28 cellular contexts compared by ENCODE assay signal in genomic region chr10:86187840-86188239, GRCh38.
"Had no signal": no experiment of that assay in that cellular context is flagged by ENCODE, and none has a peak within 500 bp of the region (broad histone marks: within the 10 kb centered on the region; RNA-seq: fewer than 3 reads in every experiment).

No MANE protein-coding gene starts in this region.

- H3K9me3 Mint-ChIP-seq: activated CD4-positive, alpha-beta memory T cell treated with anti-CD3 and anti-CD28 coated beads, Interleukin-2, amount 10 ng/mL, durations not matched to agents 7 days and 5 days; activated CD4-positive, alpha-beta T cell treated with anti-CD3 and anti-CD28 coated beads, Interleukin-2, amount 10 ng/mL, durations not matched to agents 7 days and 5 days; activated naive CD4-positive, alpha-beta T cell treated with anti-CD3 and anti-CD28 coated beads for 36 hours; activated naive CD4-positive, alpha-beta T cell treated with anti-CD3 and anti-CD28 coated beads, Interleukin-2, amount 50 U/mL, for 24 hours; activated naive CD8-positive, alpha-beta T cell treated with anti-CD3 and anti-CD28 coated beads for 36 hours; activated naive CD8-positive, alpha-beta T cell treated with anti-CD3 and anti-CD28 coated beads, Interleukin-2, amount 50 U/mL, for 24 hours; activated T-cell treated with anti-CD3 and anti-CD28 coated beads, Interleukin-2, amount 50 U/mL, for 24 hours; activated T-cell treated with anti-CD3 and anti-CD28 coated beads, Interleukin-2, amount 50 U/mL, for 72 hours; T-helper 2 cell treated with Interferon-gamma antibody and Interleukin-4, amounts not matched to agents 5 μg/mL and 100 μg/mL, for 36 hours had no signal

- H3K36me3 ChIP-seq: adrenal gland, colonic mucosa, esophagus muscularis mucosa, gastrocnemius medialis had no signal

- H3K36me3 Mint-ChIP-seq: activated naive CD4-positive, alpha-beta T cell treated with anti-CD3 and anti-CD28 coated beads, Interleukin-2, amount 50 U/mL, for 24 hours; activated naive CD8-positive, alpha-beta T cell treated with anti-CD3 and anti-CD28 coated beads for 36 hours had no signal

- H3K4me1 Mint-ChIP-seq: activated naive CD4-positive, alpha-beta T cell treated with anti-CD3 and anti-CD28 coated beads, Interleukin-2, amount 50 U/mL, for 24 hours; activated naive CD8-positive, alpha-beta T cell treated with anti-CD3 and anti-CD28 coated beads for 36 hours; activated naive CD8-positive, alpha-beta T cell treated with anti-CD3 and anti-CD28 coated beads, Interleukin-2, amount 50 U/mL, for 24 hours; T-helper 17 cell had no signal

- H3K4me1 ChIP-seq: adrenal gland, body of pancreas, colonic mucosa, esophagus muscularis mucosa, foreskin keratinocyte, gastrocnemius medialis had no signal

- H3K4me3 ChIP-seq: adrenal gland, body of pancreas, colonic mucosa, esophagus muscularis mucosa, gastrocnemius medialis had no signal

- H3K4me3 Mint-ChIP-seq: activated CD4-positive, alpha-beta memory T cell treated with anti-CD3 and anti-CD28 coated beads, Interleukin-2, amount 10 ng/mL, durations not matched to agents 7 days and 5 days; activated CD4-positive, alpha-beta T cell treated with anti-CD3 and anti-CD28 coated beads, Interleukin-2, amount 10 ng/mL, durations not matched to agents 7 days and 5 days; activated naive CD4-positive, alpha-beta T cell treated with anti-CD3 and anti-CD28 coated beads for 36 hours; activated naive CD4-positive, alpha-beta T cell treated with anti-CD3 and anti-CD28 coated beads, Interleukin-2, amount 50 U/mL, for 24 hours; activated naive CD8-positive, alpha-beta T cell treated with anti-CD3 and anti-CD28 coated beads for 36 hours; activated naive CD8-positive, alpha-beta T cell treated with anti-CD3 and anti-CD28 coated beads, Interleukin-2, amount 50 U/mL, for 24 hours; activated T-cell treated with anti-CD3 and anti-CD28 coated beads, Interleukin-2, amount 50 U/mL, for 24 hours; activated T-cell treated with anti-CD3 and anti-CD28 coated beads, Interleukin-2, amount 50 U/mL, for 72 hours; effector memory CD8-positive, alpha-beta T cell; T-helper 17 cell; T-helper 2 cell treated with Interferon-gamma antibody and Interleukin-4, amounts not matched to agents 5 μg/mL and 100 μg/mL, for 36 hours had no signal

- H3K9me3 ChIP-seq: body of pancreas, colonic mucosa, gastrocnemius medialis had no signal

- H3K27ac ChIP-seq: adrenal gland, body of pancreas, colonic mucosa, esophagus muscularis mucosa, foreskin keratinocyte, gastrocnemius medialis had no signal

- DNase-seq: activated CD4-positive, alpha-beta memory T cell treated with anti-CD3 and anti-CD28 coated beads, Interleukin-2, amount 10 ng/mL, durations not matched to agents 7 days and 5 days; activated CD4-positive, alpha-beta T cell treated with anti-CD3 and anti-CD28 coated beads for 1 hour; activated CD4-positive, alpha-beta T cell treated with anti-CD3 and anti-CD28 coated beads for 4 hours; activated CD4-positive, alpha-beta T cell treated with anti-CD3 and anti-CD28 coated beads, Interleukin-2, amount 10 ng/mL, durations not matched to agents 7 days and 5 days; activated CD4-positive, alpha-beta T cell treated with anti-CD3 and anti-CD28 coated beads, Interleukin-2, amount 50 U/mL, for 4 hours; activated CD4-positive, CD25-positive, alpha-beta regulatory T cell; activated CD8-positive, alpha-beta memory T cell treated with anti-CD3 and anti-CD28 coated beads, Interleukin-2, amount 50 U/mL, for 48 hours; activated naive CD4-positive, alpha-beta T cell treated with anti-CD3 and anti-CD28 coated beads for 36 hours; activated naive CD8-positive, alpha-beta T cell treated with anti-CD3 and anti-CD28 coated beads for 36 hours; activated naive CD8-positive, alpha-beta T cell treated with anti-CD3 and anti-CD28 coated beads, Interleukin-2, amount 50 U/mL, for 24 hours; activated T-cell treated with anti-CD3 and anti-CD28 coated beads for 4 hours; activated T-cell treated with anti-CD3 and anti-CD28 coated beads, Interleukin-2, amount 50 U/mL, for 24 hours; activated T-cell treated with anti-CD3 and anti-CD28 coated beads, Interleukin-2, amount 50 U/mL, for 72 hours; adrenal gland; aorta; body of pancreas; colonic mucosa; effector memory CD8-positive, alpha-beta T cell; erythroblast; foreskin keratinocyte; gastrocnemius medialis; glutamatergic neuron; T-helper 1 cell; T-helper 17 cell; T1000 had no signal

- ATAC-seq: activated naive CD8-positive, alpha-beta T cell treated with anti-CD3 and anti-CD28 coated beads, Interleukin-2, amount 50 U/mL, for 24 hours; activated T-cell treated with anti-CD3 and anti-CD28 coated beads, Interleukin-2, amount 50 U/mL, for 72 hours; body of pancreas; effector memory CD8-positive, alpha-beta T cell; foreskin keratinocyte; gastrocnemius medialis; T-helper 17 cell had no signal

- H3K27me3 ChIP-seq: adrenal gland, body of pancreas, colonic mucosa, esophagus muscularis mucosa, foreskin keratinocyte had no signal

- H3K27ac Mint-ChIP-seq: activated CD4-positive, alpha-beta memory T cell treated with anti-CD3 and anti-CD28 coated beads, Interleukin-2, amount 10 ng/mL, durations not matched to agents 7 days and 5 days; activated CD4-positive, alpha-beta T cell treated with anti-CD3 and anti-CD28 coated beads, Interleukin-2, amount 10 ng/mL, durations not matched to agents 7 days and 5 days; activated naive CD4-positive, alpha-beta T cell treated with anti-CD3 and anti-CD28 coated beads for 36 hours; activated naive CD4-positive, alpha-beta T cell treated with anti-CD3 and anti-CD28 coated beads, Interleukin-2, amount 50 U/mL, for 24 hours; activated naive CD8-positive, alpha-beta T cell treated with anti-CD3 and anti-CD28 coated beads for 36 hours; activated naive CD8-positive, alpha-beta T cell treated with anti-CD3 and anti-CD28 coated beads, Interleukin-2, amount 50 U/mL, for 24 hours; activated T-cell treated with anti-CD3 and anti-CD28 coated beads, Interleukin-2, amount 50 U/mL, for 24 hours; activated T-cell treated with anti-CD3 and anti-CD28 coated beads, Interleukin-2, amount 50 U/mL, for 72 hours; effector memory CD8-positive, alpha-beta T cell; T-helper 17 cell; T-helper 2 cell treated with Interferon-gamma antibody and Interleukin-4, amounts not matched to agents 5 μg/mL and 100 μg/mL, for 36 hours had no signal
